9 cellular contexts compared by ENCODE assay signal in genomic region chr1:38029725-38030511, GRCh38. TPM values are rescaled to one million over a fixed set of nuclear protein-coding genes. Genes with fewer than 3 reads are reported as not detected.
A peak's percentile ranks its signal among the peaks of the same experiment; 100 is the strongest.
DNase-seq lines count a peak whose midpoint lies in the region; ATAC-seq and TF ChIP-seq lines count a peak whose summit lies in the region.
"Had no signal": no experiment of that assay in that cellular context is flagged by ENCODE, and none has a peak within 500 bp of the region (broad histone marks: within the 10 kb centered on the region; RNA-seq: fewer than 3 reads in every experiment).

No MANE protein-coding gene starts in this region.

- ATAC-seq in CD4-positive, alpha-beta T cell (ENCODE audit: poor library complexity) = peak; percentile 68
- peak; percentile 42 for ATAC-seq in GM21423 (IDR thresholded peaks at IDR 0.05; ENCODE audit: unreplicated experiment)

- peak overlapping the region in 1 of 4 donors; percentile 9 for H3K4me3 ChIP-seq in stomach
- H3K4me3 ChIP-seq in dorsolateral prefrontal cortex = peak overlapping the region in 10 of 59 donors; percentile 0 to 36 (median 15)
- H3K4me3 ChIP-seq: lung had no signal

- H3K27me3 Mint-ChIP-seq in CD4-positive, alpha-beta T cell = no peaks in the 10 kb centered on the region

- TF ChIP-seq EP300 in stomach (IDR thresholded peaks at IDR 0.05) = no peak

- H3K27ac ChIP-seq in CD4-positive, alpha-beta T cell (ENCODE audit: low read depth, low read length) = no peak overlapping the region
- peak overlapping the region in 2 of 5 donors; percentile 45 to 46 for H3K27ac ChIP-seq in stomach
- H3K27ac ChIP-seq in dorsolateral prefrontal cortex = peak overlapping the region in 22 of 59 donors; percentile 0 to 62 (median 30)

- H3K27ac Mint-ChIP-seq in CD4-positive, alpha-beta T cell = peak overlapping the region; percentile 42

- CTCF ChIA-PET in CD4-positive, alpha-beta T cell (lab: Charles Lee) = no interaction called here

- peaks cover 15% of the 10 kb centered on the region for H3K36me3 Mint-ChIP-seq in CD4-positive, alpha-beta T cell (ENCODE audit: low read depth)

- peaks cover 14 to 21% (median 20%) of the 10 kb centered on the region in 4 donors for H3K36me3 ChIP-seq in stomach

- H3K4me1 ChIP-seq in stomach = peaks cover 21 to 32% (median 28%) of the 10 kb centered on the region in 4 donors

- no peaks in the 10 kb centered on the region for H3K9me3 Mint-ChIP-seq in CD4-positive, alpha-beta T cell

- intact Hi-C loops in CD4-positive, alpha-beta T cell (cut with DNase I, micrococcal nuclease) = loop anchor here in 1 of 2 experiments (5.0 kb wide), 2 partner anchors 787 to 807 kb away; no protein-coding TSS in a partner anchor
- intact Hi-C loops in cardiac septum (cut with DNase I) (loop anchor here (5.0 to 10.0 kb wide), 2 partner anchors 557 to 805 kb away; no protein-coding TSS in a partner anchor), stomach (cut with DNase I; ENCODE audit: low total_unique reads) (loop anchor here (10.0 kb wide), 1 partner anchor 805 kb away; no protein-coding TSS in a partner anchor), dorsolateral prefrontal cortex (cut with DNase I) (loop anchor here (5.0 to 10.0 kb wide), 3 partner anchors 787 to 807 kb away; no protein-coding TSS in a partner anchor)

- H3K4me3 Mint-ChIP-seq in CD4-positive, alpha-beta T cell = no peak overlapping the region

- peaks cover 33% of the 10 kb centered on the region for H3K4me1 Mint-ChIP-seq in CD4-positive, alpha-beta T cell (ENCODE audit: low read depth)

- H3K27me3 ChIP-seq in CD4-positive, alpha-beta T cell (ENCODE audit: control insufficient read depth, insufficient read depth, low read length) = no peaks in the 10 kb centered on the region
- H3K27me3 ChIP-seq in stomach (peaks cover 0 to 7% (median 0%) of the 10 kb centered on the region in 3 donors), dorsolateral prefrontal cortex (no peaks in the 10 kb centered on the region)

- no peak for TF ChIP-seq CTCF in CD4-positive, alpha-beta T cell (IDR thresholded peaks at IDR 0.05)
- TF ChIP-seq CTCF in stomach (IDR thresholded peaks at IDR 0.05) (no peak), dorsolateral prefrontal cortex (IDR thresholded peaks at IDR 0.05 in 54 of 56, conservative IDR thresholded peaks at IDR 0.05 in 2 of 56; ENCODE audit: low read depth in 1 of 56, partially characterized antibody in 56 of 56) (no peak)

- no peaks in the 10 kb centered on the region for H3K9me3 ChIP-seq in CD4-positive, alpha-beta T cell (ENCODE audit: control insufficient read depth, low read length)
- no peaks in the 10 kb centered on the region for H3K9me3 ChIP-seq in stomach

- 7 to 18% (median 9%) methylated on average over 9 to 10 of the region's 10 CpGs for WGBS in stomach, 5 donors

- peak in 5 of 10 experiments; percentile 32 to 39 (median 34) for DNase-seq in CD4-positive, alpha-beta T cell
- DNase-seq in NCI-H2171 (lab: John Stamatoyannopoulos, UW) = peak; percentile 64
- DNase-seq in activated CD8-positive, alpha-beta memory T cell treated with anti-CD3 and anti-CD28 coated beads, Interleukin-2, amount 50 U/mL, for 48 hours = peak; percentile 86
- peak; percentile 70 for DNase-seq in cardiac septum (ENCODE audit: low spot score)
- DNase-seq in stimulated activated CD4-positive, alpha-beta T cell treated with anti-CD3 and anti-CD28 coated beads, Interleukin-12 subunit alpha, Interleukin-12 subunit beta, amount 100 ng/mL, for 4 hours = peak; percentile 74
- no peak for DNase-seq in stomach
- no peak for DNase-seq in dorsolateral prefrontal cortex

- TF ChIP-seq POLR2A in stomach (IDR thresholded peaks at IDR 0.05) = no peak

- POLR2A ChIA-PET in CD4-positive, alpha-beta T cell (lab: Charles Lee) = interaction anchor here (0.8 kb wide), 1 partner anchor 37 kb away, joined by 5 read pairs; no protein-coding TSS in a partner anchor

RNA-seq across cellular contexts. Expression of gene POU3F1, which starts 16.7 kb away (rescaled TPM):
- total RNA-seq in CD4-positive, alpha-beta T cell = under 1 TPM; 0.22 to 0.27 TPM
- total RNA-seq in cardiac septum = not detected
- total RNA-seq in stomach = not detected
- polyA plus RNA-seq in stomach = under 1 TPM in 1 of 3 donors, not detected in 2; 0.20 TPM
- total RNA-seq in dorsolateral prefrontal cortex = 1 to 10 TPM; 1.6 to 8.4 (median 4.4) TPM

RNA-seq across cellular contexts. Expression of gene UTP11, which starts 17.4 kb away (rescaled TPM):
- total RNA-seq in CD4-positive, alpha-beta T cell = 1 to 10 TPM; 8.7 to 9.4 TPM
- total RNA-seq in cardiac septum (29.8 TPM), stomach (10 to 100 TPM in 3 of 5 donors, 1 to 10 TPM in 2; 1.4 to 43.7 (median 10.3) TPM), dorsolateral prefrontal cortex (10 to 100 TPM; 13.6 to 33.4 (median 24.4) TPM)
- polyA plus RNA-seq in stomach = 10 to 100 TPM; 22.1 to 24.5 (median 23.1) TPM

RNA-seq across cellular contexts. Expression of gene FHL3, which starts 24.6 kb away (rescaled TPM):
- 1 to 10 TPM; 3.4 to 3.7 TPM for total RNA-seq in CD4-positive, alpha-beta T cell
- 9.8 TPM for total RNA-seq in cardiac septum
- 10 to 100 TPM in 2 of 5 donors, 1 to 10 TPM in 2, under 1 TPM in 1; 0.58 to 30.4 (median 9.5) TPM for total RNA-seq in stomach
- 10 to 100 TPM; 18.1 to 28.2 (median 21.7) TPM for polyA plus RNA-seq in stomach
- 10 to 100 TPM in 51 of 120 experiments, 1 to 10 TPM in 69; 5.8 to 18.5 (median 9.6) TPM for total RNA-seq in dorsolateral prefrontal cortex

RNA-seq across cellular contexts. Expression of gene SF3A3, which starts 40.1 kb away (rescaled TPM):
- 10 to 100 TPM; 40.5 to 42.5 TPM for total RNA-seq in CD4-positive, alpha-beta T cell
- total RNA-seq in cardiac septum = 30.9 TPM
- total RNA-seq in stomach = 100 to 1,000 TPM in 1 of 5 donors, 10 to 100 TPM in 3, 1 to 10 TPM in 1; 8.2 to 102 (median 72.3) TPM
- polyA plus RNA-seq in stomach = 10 to 100 TPM; 17.1 to 19.9 (median 18.6) TPM
- total RNA-seq in dorsolateral prefrontal cortex = 10 to 100 TPM; 30.2 to 67.9 (median 44.5) TPM

Comparison
In these comparisons a context has a peak if more than half of its experiments do, and no peak if none do; other contexts are left out.
1. DNase-seq: peak in NCI-H2171 (single experiment), activated CD8-positive, alpha-beta memory T cell treated with anti-CD3 and anti-CD28 coated beads, Interleukin-2, amount 50 U/mL, for 48 hours (single experiment), cardiac septum (single experiment) and stimulated activated CD4-positive, alpha-beta T cell treated with anti-CD3 and anti-CD28 coated beads, Interleukin-12 subunit alpha, Interleukin-12 subunit beta, amount 100 ng/mL, for 4 hours (single experiment); none in stomach (single experiment) and dorsolateral prefrontal cortex (0 of 10).